ENCODE assay signal across 1 cellular context in genomic region chr10:72308320-72308987, GRCh38.
TF ChIP-seq lines count a peak whose summit lies in the region.

No MANE protein-coding gene starts in this region.

TF ChIP-seq in K562, 482 proteins besides CTCF, POLR2A, EP300 and RAD21 (continued from another document and continues in another):
- TF ChIP-seq ARID3A (IDR thresholded peaks at IDR 0.05; ENCODE audit: borderline replicate concordance, low read depth, low read length) (no peak), KHSRP (IDR thresholded peaks at IDR 0.05) (no peak), IRF2 (CRISPR knock-in tag; IDR thresholded peaks at IDR 0.05) (no peak), TCF7L2 (IDR thresholded peaks at IDR 0.05; ENCODE audit: low read depth, low read length) (no peak), HNRNPUL1 (IDR thresholded peaks at IDR 0.05; ENCODE audit: low read length) (no peak), ZNF764 (CRISPR knock-in tag; IDR thresholded peaks at IDR 0.05; ENCODE audit: low read depth) (no peak), ZNF75A (CRISPR knock-in tag; IDR thresholded peaks at IDR 0.05) (no peak; the same call in 1 of the 2 replicates), SMARCC2 (IDR thresholded peaks at IDR 0.05; ENCODE audit: low read depth) (peak; percentile 89; the same call in 1 of the 2 replicates), ZNF57 (CRISPR knock-in tag; IDR thresholded peaks at IDR 0.05) (no peak), ILF3 (IDR thresholded peaks at IDR 0.05; ENCODE audit: borderline replicate concordance) (no peak), NFIX (CRISPR knock-in tag; IDR thresholded peaks at IDR 0.05; ENCODE audit: low read depth) (peak; percentile 67), VEZF1 (CRISPR knock-in tag; IDR thresholded peaks at IDR 0.05) (peak; percentile 71), ATF6 (CRISPR knock-in tag; IDR thresholded peaks at IDR 0.05) (no peak), SP1 (CRISPR knock-in tag; IDR thresholded peaks at IDR 0.05) (peak; percentile 66; the same call in 1 of the 2 replicates), NR4A1 (CRISPR knock-in tag; IDR thresholded peaks at IDR 0.05) (no peak; the same call in 1 of the 2 replicates), NR4A1 (tag; IDR thresholded peaks at IDR 0.05) (peak; percentile 93), ZC3H8 (IDR thresholded peaks at IDR 0.05) (0 out of 2 replicates have a peak, but pooled peaks have one; percentile 76), CHD1 (IDR thresholded peaks at IDR 0.05; ENCODE audit: low read length) (no peak), GTF2A2 (tag; IDR thresholded peaks at IDR 0.05) (no peak), TGIF2 (CRISPR knock-in tag; IDR thresholded peaks at IDR 0.05) (no peak), WHSC1 (IDR thresholded peaks at IDR 0.05; ENCODE audit: low read length) (no peak), SNAPC5 (CRISPR knock-in tag; IDR thresholded peaks at IDR 0.05) (no peak), KDM2B (CRISPR knock-in tag; IDR thresholded peaks at IDR 0.05) (no peak), FOXP1 (CRISPR knock-in tag; IDR thresholded peaks at IDR 0.05) (no peak), CREBBP (IDR thresholded peaks at IDR 0.05; ENCODE audit: low read depth, low read length) (no peak), MAZ (CRISPR knock-in tag; conservative IDR thresholded peaks at IDR 0.05 in 1 of 2, IDR thresholded peaks at IDR 0.05 in 1 of 2) (peak; percentile 79 to 87), PML (IDR thresholded peaks at IDR 0.05; ENCODE audit: low read length) (0 out of 2 replicates have a peak, but pooled peaks have one; percentile 59), MXI1 (IDR thresholded peaks at IDR 0.05; ENCODE audit: low read depth, low read length) (no peak), SOX6 (IDR thresholded peaks at IDR 0.05) (peak; percentile 81), ARID4B (CRISPR knock-in tag; IDR thresholded peaks at IDR 0.05) (no peak), PHF20 (IDR thresholded peaks at IDR 0.05; ENCODE audit: partially characterized antibody) (no peak), NCOR1 (IDR thresholded peaks at IDR 0.05) (no peak), ZNF695 (CRISPR knock-in tag; IDR thresholded peaks at IDR 0.05) (no peak)
- TF ChIP-seq, protein P1, sequence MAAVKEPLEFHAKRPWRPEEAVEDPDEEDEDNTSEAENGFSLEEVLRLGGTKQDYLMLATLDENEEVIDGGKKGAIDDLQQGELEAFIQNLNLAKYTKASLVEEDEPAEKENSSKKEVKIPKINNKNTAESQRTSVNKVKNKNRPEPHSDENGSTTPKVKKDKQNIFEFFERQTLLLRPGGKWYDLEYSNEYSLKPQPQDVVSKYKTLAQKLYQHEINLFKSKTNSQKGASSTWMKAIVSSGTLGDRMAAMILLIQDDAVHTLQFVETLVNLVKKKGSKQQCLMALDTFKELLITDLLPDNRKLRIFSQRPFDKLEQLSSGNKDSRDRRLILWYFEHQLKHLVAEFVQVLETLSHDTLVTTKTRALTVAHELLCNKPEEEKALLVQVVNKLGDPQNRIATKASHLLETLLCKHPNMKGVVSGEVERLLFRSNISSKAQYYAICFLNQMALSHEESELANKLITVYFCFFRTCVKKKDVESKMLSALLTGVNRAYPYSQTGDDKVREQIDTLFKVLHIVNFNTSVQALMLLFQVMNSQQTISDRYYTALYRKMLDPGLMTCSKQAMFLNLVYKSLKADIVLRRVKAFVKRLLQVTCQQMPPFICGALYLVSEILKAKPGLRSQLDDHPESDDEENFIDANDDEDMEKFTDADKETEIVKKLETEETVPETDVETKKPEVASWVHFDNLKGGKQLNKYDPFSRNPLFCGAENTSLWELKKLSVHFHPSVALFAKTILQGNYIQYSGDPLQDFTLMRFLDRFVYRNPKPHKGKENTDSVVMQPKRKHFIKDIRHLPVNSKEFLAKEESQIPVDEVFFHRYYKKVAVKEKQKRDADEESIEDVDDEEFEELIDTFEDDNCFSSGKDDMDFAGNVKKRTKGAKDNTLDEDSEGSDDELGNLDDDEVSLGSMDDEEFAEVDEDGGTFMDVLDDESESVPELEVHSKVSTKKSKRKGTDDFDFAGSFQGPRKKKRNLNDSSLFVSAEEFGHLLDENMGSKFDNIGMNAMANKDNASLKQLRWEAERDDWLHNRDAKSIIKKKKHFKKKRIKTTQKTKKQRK (IDR thresholded peaks at IDR 0.05; ENCODE audit: borderline replicate concordance, low read depth, low read length), result no peak
- TF ChIP-seq, protein P2, sequence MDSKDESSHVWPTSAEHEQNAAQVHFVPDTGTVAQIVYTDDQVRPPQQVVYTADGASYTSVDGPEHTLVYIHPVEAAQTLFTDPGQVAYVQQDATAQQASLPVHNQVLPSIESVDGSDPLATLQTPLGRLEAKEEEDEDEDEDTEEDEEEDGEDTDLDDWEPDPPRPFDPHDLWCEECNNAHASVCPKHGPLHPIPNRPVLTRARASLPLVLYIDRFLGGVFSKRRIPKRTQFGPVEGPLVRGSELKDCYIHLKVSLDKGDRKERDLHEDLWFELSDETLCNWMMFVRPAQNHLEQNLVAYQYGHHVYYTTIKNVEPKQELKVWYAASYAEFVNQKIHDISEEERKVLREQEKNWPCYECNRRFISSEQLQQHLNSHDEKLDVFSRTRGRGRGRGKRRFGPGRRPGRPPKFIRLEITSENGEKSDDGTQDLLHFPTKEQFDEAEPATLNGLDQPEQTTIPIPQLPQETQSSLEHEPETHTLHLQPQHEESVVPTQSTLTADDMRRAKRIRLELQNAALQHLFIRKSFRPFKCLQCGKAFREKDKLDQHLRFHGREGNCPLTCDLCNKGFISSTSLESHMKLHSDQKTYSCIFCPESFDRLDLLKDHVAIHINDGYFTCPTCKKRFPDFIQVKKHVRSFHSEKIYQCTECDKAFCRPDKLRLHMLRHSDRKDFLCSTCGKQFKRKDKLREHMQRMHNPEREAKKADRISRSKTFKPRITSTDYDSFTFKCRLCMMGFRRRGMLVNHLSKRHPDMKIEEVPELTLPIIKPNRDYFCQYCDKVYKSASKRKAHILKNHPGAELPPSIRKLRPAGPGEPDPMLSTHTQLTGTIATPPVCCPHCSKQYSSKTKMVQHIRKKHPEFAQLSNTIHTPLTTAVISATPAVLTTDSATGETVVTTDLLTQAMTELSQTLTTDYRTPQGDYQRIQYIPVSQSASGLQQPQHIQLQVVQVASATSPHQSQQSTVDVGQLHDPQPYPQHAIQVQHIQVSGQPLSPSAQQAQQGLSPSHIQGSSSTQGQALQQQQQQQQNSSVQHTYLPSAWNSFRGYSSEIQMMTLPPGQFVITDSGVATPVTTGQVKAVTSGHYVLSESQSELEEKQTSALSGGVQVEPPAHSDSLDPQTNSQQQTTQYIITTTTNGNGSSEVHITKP (IDR thresholded peaks at IDR 0.05; ENCODE audit: partially characterized antibody), result peak; percentile 56
- TF ChIP-seq, protein P3, sequence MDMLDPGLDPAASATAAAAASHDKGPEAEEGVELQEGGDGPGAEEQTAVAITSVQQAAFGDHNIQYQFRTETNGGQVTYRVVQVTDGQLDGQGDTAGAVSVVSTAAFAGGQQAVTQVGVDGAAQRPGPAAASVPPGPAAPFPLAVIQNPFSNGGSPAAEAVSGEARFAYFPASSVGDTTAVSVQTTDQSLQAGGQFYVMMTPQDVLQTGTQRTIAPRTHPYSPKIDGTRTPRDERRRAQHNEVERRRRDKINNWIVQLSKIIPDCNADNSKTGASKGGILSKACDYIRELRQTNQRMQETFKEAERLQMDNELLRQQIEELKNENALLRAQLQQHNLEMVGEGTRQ (CRISPR knock-in tag; IDR thresholded peaks at IDR 0.05), result no peak
- TF ChIP-seq, protein P4, sequence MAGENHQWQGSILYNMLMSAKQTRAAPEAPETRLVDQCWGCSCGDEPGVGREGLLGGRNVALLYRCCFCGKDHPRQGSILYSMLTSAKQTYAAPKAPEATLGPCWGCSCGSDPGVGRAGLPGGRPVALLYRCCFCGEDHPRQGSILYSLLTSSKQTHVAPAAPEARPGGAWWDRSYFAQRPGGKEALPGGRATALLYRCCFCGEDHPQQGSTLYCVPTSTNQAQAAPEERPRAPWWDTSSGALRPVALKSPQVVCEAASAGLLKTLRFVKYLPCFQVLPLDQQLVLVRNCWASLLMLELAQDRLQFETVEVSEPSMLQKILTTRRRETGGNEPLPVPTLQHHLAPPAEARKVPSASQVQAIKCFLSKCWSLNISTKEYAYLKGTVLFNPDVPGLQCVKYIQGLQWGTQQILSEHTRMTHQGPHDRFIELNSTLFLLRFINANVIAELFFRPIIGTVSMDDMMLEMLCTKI (IDR thresholded peaks at IDR 0.05; ENCODE audit: partially characterized antibody), result no peak
- TF ChIP-seq, protein P5, sequence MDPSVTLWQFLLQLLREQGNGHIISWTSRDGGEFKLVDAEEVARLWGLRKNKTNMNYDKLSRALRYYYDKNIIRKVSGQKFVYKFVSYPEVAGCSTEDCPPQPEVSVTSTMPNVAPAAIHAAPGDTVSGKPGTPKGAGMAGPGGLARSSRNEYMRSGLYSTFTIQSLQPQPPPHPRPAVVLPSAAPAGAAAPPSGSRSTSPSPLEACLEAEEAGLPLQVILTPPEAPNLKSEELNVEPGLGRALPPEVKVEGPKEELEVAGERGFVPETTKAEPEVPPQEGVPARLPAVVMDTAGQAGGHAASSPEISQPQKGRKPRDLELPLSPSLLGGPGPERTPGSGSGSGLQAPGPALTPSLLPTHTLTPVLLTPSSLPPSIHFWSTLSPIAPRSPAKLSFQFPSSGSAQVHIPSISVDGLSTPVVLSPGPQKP (CRISPR knock-in tag; IDR thresholded peaks at IDR 0.05), result no peak
